16 cellular contexts compared by ENCODE assay signal in the genomic region with DNA sequence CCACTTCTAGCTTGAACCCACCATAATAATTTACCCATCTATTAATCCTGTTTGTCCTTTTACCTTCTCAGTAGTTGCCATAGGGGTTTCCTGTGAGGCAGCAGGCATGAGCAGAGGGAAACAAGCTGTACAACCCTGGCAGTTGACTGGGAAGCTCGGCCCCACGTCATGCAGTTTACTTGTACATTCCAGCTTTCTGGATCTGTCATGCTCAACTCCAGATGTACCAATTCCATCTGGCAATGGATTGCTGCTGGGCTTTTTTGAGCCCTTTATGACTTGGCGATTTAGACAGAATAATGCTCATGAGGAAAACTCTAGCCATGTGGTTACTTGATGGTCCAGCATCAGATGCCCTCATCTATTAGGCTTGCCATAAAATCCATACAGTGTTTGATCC.
DNase-seq lines count a peak whose midpoint lies in the region; ATAC-seq and TF ChIP-seq lines count a peak whose summit lies in the region.
"Had no signal": no experiment of that assay in that cellular context is flagged by ENCODE, and none has a peak within 500 bp of the region (broad histone marks: within the 10 kb centered on the region; RNA-seq: fewer than 3 reads in every experiment).

No MANE protein-coding gene starts in this region.

- TF ChIP-seq CTCF in fibroblast of mammary gland (conservative IDR thresholded peaks at IDR 0.05; ENCODE audit: control insufficient read depth, insufficient read depth, low read depth, low read length): no peak

- intact Hi-C loops in sciatic nerve (cut with DNase I): no loop called here

- no peak overlapping the region for H4K8ac ChIP-seq in trophoblast cell (ENCODE audit: low read depth, low read length)

- no peaks in the 10 kb centered on the region for H3K27me3 ChIP-seq in trophoblast cell (ENCODE audit: insufficient read depth, low read length)
- H3K27me3 ChIP-seq: SJCRH30 had no signal

- H3K4ac ChIP-seq in trophoblast cell (ENCODE audit: low read depth, low read length): no peak overlapping the region

- H3K79me2 ChIP-seq in trophoblast cell (ENCODE audit: control insufficient read depth, insufficient read depth, low read length, poor library complexity): no peaks in the 10 kb centered on the region

- H2BK12ac ChIP-seq in trophoblast cell (ENCODE audit: low read length): no peak overlapping the region

- H3K9me3 ChIP-seq in trophoblast cell (ENCODE audit: insufficient read depth, low read depth, low read length): no peaks in the 10 kb centered on the region
- H3K9me3 ChIP-seq: SJCRH30 had no signal

- WGBS in trophoblast cell (ENCODE audit: extremely low coverage, insufficient coverage, insufficient read length): no CpG with 5 or more reads among the region's 3 CpGs

- H4K12ac ChIP-seq in trophoblast cell (ENCODE audit: low read depth, low read length): no peak overlapping the region

- H3K18ac ChIP-seq in trophoblast cell (ENCODE audit: low read length): no peak overlapping the region

- H2BK120ac ChIP-seq in trophoblast cell (ENCODE audit: insufficient read depth, low read length, poor library complexity): no peak overlapping the region

- H2AK5ac ChIP-seq in trophoblast cell (ENCODE audit: low read length): no peak overlapping the region

- no peak overlapping the region for H3K14ac ChIP-seq in trophoblast cell (ENCODE audit: low read length)

- H3K36me3 ChIP-seq in trophoblast cell (ENCODE audit: control insufficient read depth in 1 of 2, insufficient read depth in 2 of 2, low read length in 2 of 2): no peaks in the 10 kb centered on the region
- H3K36me3 ChIP-seq: SJCRH30 had no signal

- H3K4me2 ChIP-seq in trophoblast cell (ENCODE audit: low read length): no peak overlapping the region

- no peaks in the 10 kb centered on the region for H3K79me1 ChIP-seq in trophoblast cell (ENCODE audit: low read length)

- H3K23ac ChIP-seq in trophoblast cell (ENCODE audit: low read length): no peak overlapping the region

- peaks cover 0 to 9% of the 10 kb centered on the region in 2 experiments for H3K4me1 ChIP-seq in trophoblast cell (ENCODE audit: control insufficient read depth in 1 of 2, insufficient read depth in 2 of 2, low read length in 2 of 2)
- H3K4me1 ChIP-seq: SJCRH30 had no signal

- H3K9ac ChIP-seq in trophoblast cell (ENCODE audit: low read length): no peak overlapping the region

- DNase-seq in AG08396 (ENCODE audit: low spot score) (peak; percentile 50), GM03348 (ENCODE audit: low spot score) (peak; percentile 22), fibroblast of mammary gland (ENCODE audit: low read depth) (peak; percentile 46), trophoblast cell (peak; percentile 77 to 78), GF-D8 (lab: John Stamatoyannopoulos, UW) (no peak), DMS79 treated with DMSO at 0.1 percent for 48 hours (lab: John Stamatoyannopoulos, UW) (no peak), sciatic nerve (ENCODE audit: low spot score) (no peak)
- DNase-seq: AML-193, DMS79, GDM1, Karpas-422, NCI-H1417 treated with DMSO at 0.1 percent for 48 hours, NCI-H187 treated with DMSO at 0.1 percent for 48 hours, NCI-H226, NCI-H524 treated with DMSO at 0.1 percent for 48 hours, SJCRH30 had no signal

- no peak for ATAC-seq in sciatic nerve

- no peak overlapping the region for H2BK5ac ChIP-seq in trophoblast cell (ENCODE audit: low read depth, low read length, poor library complexity)

- H4K91ac ChIP-seq in trophoblast cell (ENCODE audit: low read depth, low read length): no peak overlapping the region

- no peak overlapping the region for H3K27ac ChIP-seq in trophoblast cell (ENCODE audit: low read depth, low read length)
- H3K27ac ChIP-seq: SJCRH30 had no signal

- no peak overlapping the region for H3K4me3 ChIP-seq in fibroblast of mammary gland (ENCODE audit: control insufficient read depth, low read depth, low read length)
- H3K4me3 ChIP-seq in trophoblast cell (ENCODE audit: low read depth, low read length): no peak overlapping the region
- H3K4me3 ChIP-seq: SJCRH30 had no signal

- no peak overlapping the region for H2AFZ ChIP-seq in trophoblast cell (ENCODE audit: insufficient read depth, low read length, poor library complexity)

Comparison
In these comparisons a context has a peak if more than half of its experiments do, and no peak if none do; other contexts are left out.
1. DNase-seq: peak in AG08396 (single experiment), GM03348 (single experiment), fibroblast of mammary gland (single experiment) and trophoblast cell (2 of 2); none in GF-D8 (single experiment), DMS79 treated with DMSO at 0.1 percent for 48 hours (single experiment) and sciatic nerve (single experiment).